Comparison of ENCODE assay signal across 9 cellular contexts in the genomic region with DNA sequence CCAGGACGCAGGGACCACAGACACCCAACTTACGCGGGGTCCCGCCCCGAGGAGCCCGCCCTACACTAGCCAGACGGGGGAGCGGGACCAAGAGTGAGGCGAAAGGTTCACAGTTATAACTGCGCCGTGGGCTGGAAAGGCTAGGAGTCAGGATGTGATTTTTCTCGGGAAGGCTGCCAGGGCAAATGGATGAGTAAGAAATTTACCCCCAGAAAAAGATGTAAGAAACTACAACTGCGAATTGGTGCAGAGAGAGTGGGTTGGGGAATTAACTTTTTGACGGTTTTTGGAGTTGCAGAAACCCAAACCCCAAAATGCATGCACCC. TPM values are rescaled to one million over a fixed set of nuclear protein-coding genes. Genes with fewer than 3 reads are reported as not detected.
DNase-seq lines count a peak whose midpoint lies in the region; ATAC-seq and TF ChIP-seq lines count a peak whose summit lies in the region.
"Had no signal": no experiment of that assay in that cellular context is flagged by ENCODE, and none has a peak within 500 bp of the region (broad histone marks: within the 10 kb centered on the region; RNA-seq: fewer than 3 reads in every experiment).

No MANE protein-coding gene starts in this region.

- H3K9me3 ChIP-seq in lower lobe of right lung (no peaks in the 10 kb centered on the region), thoracic aorta (no peaks in the 10 kb centered on the region)

- H3K27ac ChIP-seq in lower lobe of right lung: no peak overlapping the region
- H3K27ac ChIP-seq in thoracic aorta: no peak overlapping the region

- intact Hi-C loops in lower lobe of right lung (cut with DNase I): no loop called here

- H3K27ac Mint-ChIP-seq in activated naive CD8-positive, alpha-beta T cell treated with anti-CD3 and anti-CD28 coated beads, Interleukin-2, amount 10 ng/mL, durations not matched to agents 7 days and 5 days: no peak overlapping the region

- H3K27me3 Mint-ChIP-seq in activated T-cell treated with anti-CD3 and anti-CD28 coated beads, Interleukin-2, amount 50 U/mL, for 4 hours (ENCODE audit: low read depth): peaks cover 11% of the 10 kb centered on the region
- H3K27me3 Mint-ChIP-seq in activated naive CD8-positive, alpha-beta T cell treated with anti-CD3 and anti-CD28 coated beads, Interleukin-2, amount 10 ng/mL, durations not matched to agents 7 days and 5 days: peaks cover 39% of the 10 kb centered on the region

- peaks cover 43% of the 10 kb centered on the region for H3K4me1 ChIP-seq in lower lobe of right lung
- peaks cover 5 to 24% of the 10 kb centered on the region in 2 donors for H3K4me1 ChIP-seq in thoracic aorta (ENCODE audit: control insufficient read depth in 1 of 2, low read depth in 2 of 2)

- POLR2A ChIA-PET in activated naive CD8-positive, alpha-beta T cell treated with anti-CD3 and anti-CD28 coated beads, Interleukin-2, amount 10 ng/mL, durations not matched to agents 7 days and 5 days (lab: Charles Lee): no interaction called here

- H3K4me3 Mint-ChIP-seq in activated T-cell treated with anti-CD3 and anti-CD28 coated beads, Interleukin-2, amount 50 U/mL, for 4 hours: peak overlapping the region; percentile 85
- peak overlapping the region; percentile 80 for H3K4me3 Mint-ChIP-seq in activated naive CD8-positive, alpha-beta T cell treated with anti-CD3 and anti-CD28 coated beads, Interleukin-2, amount 10 ng/mL, durations not matched to agents 7 days and 5 days

- H3K36me3 ChIP-seq in lower lobe of right lung (no peaks in the 10 kb centered on the region), thoracic aorta (no peaks in the 10 kb centered on the region)

- no peak for ATAC-seq in activated T-cell treated with anti-CD3 and anti-CD28 coated beads, Interleukin-2, amount 50 U/mL, for 4 hours
- no peak for ATAC-seq in activated naive CD8-positive, alpha-beta T cell treated with anti-CD3 and anti-CD28 coated beads, Interleukin-2, amount 10 ng/mL, durations not matched to agents 7 days and 5 days (ENCODE audit: low read depth)
- ATAC-seq in lower lobe of right lung (no peak), thoracic aorta (ENCODE audit: insufficient number of reproducible peaks, low FRiP score, low read depth) (no peak), HG03460 (IDR thresholded peaks at IDR 0.05; ENCODE audit: unreplicated experiment) (no peak), GM21528 (IDR thresholded peaks at IDR 0.05; ENCODE audit: low FRiP score, unreplicated experiment) (no peak)

- H3K4me1 Mint-ChIP-seq in activated T-cell treated with anti-CD3 and anti-CD28 coated beads, Interleukin-2, amount 50 U/mL, for 4 hours (ENCODE audit: low read depth): peaks cover 48% of the 10 kb centered on the region
- H3K4me1 Mint-ChIP-seq in activated naive CD8-positive, alpha-beta T cell treated with anti-CD3 and anti-CD28 coated beads, Interleukin-2, amount 10 ng/mL, durations not matched to agents 7 days and 5 days: peaks cover 23% of the 10 kb centered on the region

- no peaks in the 10 kb centered on the region for H3K36me3 Mint-ChIP-seq in activated T-cell treated with anti-CD3 and anti-CD28 coated beads, Interleukin-2, amount 50 U/mL, for 4 hours (ENCODE audit: insufficient read depth)
- H3K36me3 Mint-ChIP-seq in activated naive CD8-positive, alpha-beta T cell treated with anti-CD3 and anti-CD28 coated beads, Interleukin-2, amount 10 ng/mL, durations not matched to agents 7 days and 5 days: no peaks in the 10 kb centered on the region

- H3K9me3 Mint-ChIP-seq in activated T-cell treated with anti-CD3 and anti-CD28 coated beads, Interleukin-2, amount 50 U/mL, for 4 hours: no peaks in the 10 kb centered on the region
- H3K9me3 Mint-ChIP-seq in activated naive CD8-positive, alpha-beta T cell treated with anti-CD3 and anti-CD28 coated beads, Interleukin-2, amount 10 ng/mL, durations not matched to agents 7 days and 5 days: no peaks in the 10 kb centered on the region

- H3K4me3 ChIP-seq in lower lobe of right lung (peak overlapping the region; percentile 68), thoracic aorta (peak overlapping the region; percentile 86)

- no peak for DNase-seq in activated T-cell treated with anti-CD3 and anti-CD28 coated beads, Interleukin-2, amount 50 U/mL, for 4 hours
- DNase-seq in activated T-cell treated with anti-CD3 and anti-CD28 coated beads for 4 hours (no peak), lower lobe of right lung (no peak), thoracic aorta (ENCODE audit: low spot score) (no peak), OCI-M2 (lab: John Stamatoyannopoulos, UW; ENCODE audit: unreplicated experiment) (no peak)
- no peak for DNase-seq in activated naive CD8-positive, alpha-beta T cell treated with anti-CD3 and anti-CD28 coated beads, Interleukin-2, amount 10 ng/mL, durations not matched to agents 7 days and 5 days

- H3K27me3 ChIP-seq in lower lobe of right lung (ENCODE audit: low read depth) (peaks cover 33% of the 10 kb centered on the region), thoracic aorta (replicated peaks; ENCODE audit: insufficient read depth) (no peaks in the 10 kb centered on the region)

- TF ChIP-seq CTCF in lower lobe of right lung (IDR thresholded peaks at IDR 0.05) (peak; percentile 1), thoracic aorta (IDR thresholded peaks at IDR 0.05) (peak; percentile 18)

RNA-seq across cellular contexts. Expression of gene TSPAN18, which starts 1.3 kb away (rescaled TPM):
- total RNA-seq in activated T-cell treated with anti-CD3 and anti-CD28 coated beads, Interleukin-2, amount 50 U/mL, for 4 hours: 1 to 10 TPM in 2 of 3 donors, under 1 TPM in 1; 0.84 to 2.0 (median 1.5) TPM
- total RNA-seq in activated naive CD8-positive, alpha-beta T cell treated with anti-CD3 and anti-CD28 coated beads, Interleukin-2, amount 10 ng/mL, durations not matched to agents 7 days and 5 days: 1 to 10 TPM; 4.9 to 5.2 TPM
- 38.4 TPM for total RNA-seq in lower lobe of right lung
- total RNA-seq in thoracic aorta: 1 to 10 TPM; 2.0 to 7.7 TPM
- total RNA-seq: NCI-H460 had no signal
